In genomic region chr2:152564754-152565551, GRCh38 we compare ENCODE assay signal across 9 cellular contexts.
A peak's percentile ranks its signal among the peaks of the same experiment; 100 is the strongest.
DNase-seq lines count a peak whose midpoint lies in the region; ATAC-seq and TF ChIP-seq lines count a peak whose summit lies in the region.
"Had no signal": no experiment of that assay in that cellular context is flagged by ENCODE, and none has a peak within 500 bp of the region (broad histone marks: within the 10 kb centered on the region; RNA-seq: fewer than 3 reads in every experiment).

No MANE protein-coding gene starts in this region.

- H3K9me3 ChIP-seq in esophagus squamous epithelium: no peaks in the 10 kb centered on the region
- H3K9me3 ChIP-seq in HAP-1: no peaks in the 10 kb centered on the region

- DNase-seq in GM10248 (ENCODE audit: extremely low spot score): peak; percentile 20
- no peak for DNase-seq in AG08396 (ENCODE audit: low spot score)
- no peak for DNase-seq in SKM-1 treated with dmso at 0.1 percent for 144 hours (lab: John Stamatoyannopoulos, UW; ENCODE audit: unreplicated experiment)
- DNase-seq in esophagus squamous epithelium (lab: John Stamatoyannopoulos, UW): no peak
- DNase-seq in HAP-1 (ENCODE audit: low spot score in 2 of 2): no peak
- DNase-seq: NCI-H2171 had no signal

- H3K4me1 ChIP-seq in esophagus squamous epithelium: no peaks in the 10 kb centered on the region
- peaks cover 3% of the 10 kb centered on the region; the same call in 1 of the 2 replicates for H3K4me1 ChIP-seq in HAP-1

- in situ Hi-C loops in HAP-1 (cut with MboI; ENCODE audit: low sequenced_read_pairs): no loop called here

- POLR2A ChIA-PET in GM10248 (lab: Yijun Ruan, JAX): no interaction called here

- H3K27me3 ChIP-seq in esophagus squamous epithelium: peaks cover 0 to 40% (median 0%) of the 10 kb centered on the region in 4 donors
- no peaks in the 10 kb centered on the region for H3K27me3 ChIP-seq in HAP-1 (ENCODE audit: low read depth)

- TF ChIP-seq CTCF in GM10248 (IDR thresholded peaks at IDR 0.05; ENCODE audit: control extremely low read depth, extremely low read depth, low read depth, missing control alignments): no peak
- TF ChIP-seq CTCF in esophagus squamous epithelium (IDR thresholded peaks at IDR 0.05): no peak

- 87 to 89% methylated on average over 4 of the region's 4 CpGs for WGBS in esophagus squamous epithelium, 2 donors

- TF ChIP-seq POLR2A in esophagus squamous epithelium (IDR thresholded peaks at IDR 0.05): no peak

- CTCF ChIA-PET in GM10248 (lab: Yijun Ruan, JAX): interaction anchor here (1.2 to 1.8 kb wide), 3 partner anchors 10 to 70 kb away, joined by 3 to 7 read pairs (median 4); no protein-coding TSS in a partner anchor

- peaks cover 0 to 8% (median 0%) of the 10 kb centered on the region in 3 donors for H3K36me3 ChIP-seq in esophagus squamous epithelium
- H3K36me3 ChIP-seq in HAP-1 (replicated peaks): no peaks in the 10 kb centered on the region

- no peak overlapping the region for H3K27ac ChIP-seq in esophagus squamous epithelium

- H3K4me3 ChIP-seq in esophagus squamous epithelium (no peak overlapping the region), HAP-1 (no peak overlapping the region)

- peak; percentile 82 for ATAC-seq in GM19035 (IDR thresholded peaks at IDR 0.05; ENCODE audit: unreplicated experiment)
- ATAC-seq in HG02642 (IDR thresholded peaks at IDR 0.05; ENCODE audit: poor library complexity, unreplicated experiment): peak; percentile 84
- peak; percentile 75 for ATAC-seq in HG03457 (IDR thresholded peaks at IDR 0.05; ENCODE audit: unreplicated experiment)

- intact Hi-C loops in esophagus squamous epithelium (cut with DNase I): no loop called here
